ENCODE assay signal across 1 cellular context in the genomic region with DNA sequence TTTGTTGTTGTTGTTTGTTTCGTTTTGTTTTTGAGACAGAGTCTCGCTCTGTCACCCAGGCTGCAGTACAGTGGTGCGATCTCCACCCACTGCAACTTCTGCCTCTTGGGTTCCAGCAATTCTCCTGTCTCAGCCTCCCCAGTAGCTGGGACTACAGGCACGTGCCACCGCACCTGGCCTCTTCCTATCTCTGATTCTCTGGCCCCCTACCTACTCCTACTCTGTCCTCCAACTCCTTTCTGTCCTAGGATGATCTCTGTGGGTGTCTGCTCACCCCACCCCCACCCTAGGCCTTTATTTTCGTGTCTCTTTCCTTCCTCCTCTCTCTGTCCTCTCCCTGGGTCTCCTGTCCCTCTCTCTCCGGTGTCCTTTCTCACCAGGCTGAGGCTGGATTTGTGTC.
TF ChIP-seq lines count a peak whose summit lies in the region.

No MANE protein-coding gene starts in this region.

TF ChIP-seq in endothelial cell of umbilical vein, 7 proteins besides CTCF, POLR2A, EP300 and RAD21:
- TF ChIP-seq EZH2 (IDR thresholded peaks at IDR 0.05; ENCODE audit: borderline replicate concordance, low read depth, low read length, severe bottlenecking) (no peak), FOS (IDR thresholded peaks at IDR 0.05; ENCODE audit: borderline replicate concordance, insufficient read depth, low read length) (no peak), POLR2AphosphoS5 (IDR thresholded peaks at IDR 0.05; ENCODE audit: insufficient read depth, low read depth, low read length) (no peak), MYC (IDR thresholded peaks at IDR 0.05; ENCODE audit: low read depth, low read length) (no peak), GATA2 (IDR thresholded peaks at IDR 0.05; ENCODE audit: insufficient read depth, insufficient read length, low read depth, low read length) (no peak), JUN (IDR thresholded peaks at IDR 0.05; ENCODE audit: borderline replicate concordance, insufficient read depth, insufficient read length, low read depth) (no peak)
- TF ChIP-seq, protein P1, sequence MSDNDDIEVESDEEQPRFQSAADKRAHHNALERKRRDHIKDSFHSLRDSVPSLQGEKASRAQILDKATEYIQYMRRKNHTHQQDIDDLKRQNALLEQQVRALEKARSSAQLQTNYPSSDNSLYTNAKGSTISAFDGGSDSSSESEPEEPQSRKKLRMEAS (IDR thresholded peaks at IDR 0.05; ENCODE audit: insufficient read depth, insufficient read length), result no peak
